ENCODE assay signal across 40 cellular contexts in the genomic region with DNA sequence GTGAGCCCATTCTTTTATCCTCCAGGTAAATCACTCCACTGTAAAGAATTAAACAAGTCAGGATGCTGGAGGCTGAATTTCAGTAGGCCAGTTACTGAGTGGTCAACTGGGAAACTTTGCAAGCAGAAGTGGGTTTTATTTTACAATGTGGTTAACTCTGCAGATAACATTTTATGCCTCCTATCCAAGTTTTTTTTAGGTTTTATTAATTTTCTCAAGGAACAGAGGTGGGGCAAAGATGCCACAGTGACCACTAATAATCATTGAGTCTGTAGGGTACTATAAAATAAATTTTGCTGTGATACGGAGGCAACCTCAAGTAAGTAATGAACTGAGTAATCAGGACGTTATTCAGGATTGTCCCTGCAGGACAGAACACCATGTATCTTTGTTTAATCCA.
"Had no signal": no experiment of that assay in that cellular context is flagged by ENCODE, and none has a peak within 500 bp of the region (broad histone marks: within the 10 kb centered on the region; RNA-seq: fewer than 3 reads in every experiment).

No MANE protein-coding gene starts in this region.

- ATAC-seq: activated CD4-positive, alpha-beta T cell treated with anti-CD3 and anti-CD28 coated beads for 36 hours; activated CD4-positive, CD25-positive, alpha-beta regulatory T cell treated with anti-CD3 and anti-CD28 coated beads, Interleukin-2, amount 50 U/mL, for 24 hours; activated CD8-positive, alpha-beta memory T cell treated with anti-CD3 and anti-CD28 coated beads, Interleukin-2, amount 10 ng/mL, durations not matched to agents 7 days and 5 days; activated CD8-positive, alpha-beta T cell treated with anti-CD3 and anti-CD28 coated beads, Interleukin-2, amount 10 ng/mL, durations not matched to agents 7 days and 5 days; activated naive CD8-positive, alpha-beta T cell treated with anti-CD3 and anti-CD28 coated beads, Interleukin-2, amount 50 U/mL, for 24 hours; WTC11 had no signal

- H3K27ac ChIP-seq: ascending aorta, cardiac muscle cell, WERI-Rb-1 had no signal

- H3K4me3 ChIP-seq: ascending aorta, cardiac muscle cell had no signal

- FAIRE-seq: bronchial epithelial cell, TTC549 had no signal

- H3K9me3 ChIP-seq: ascending aorta had no signal

- H3K4me3 Mint-ChIP-seq: activated CD4-positive, alpha-beta memory T cell treated with anti-CD3 and anti-CD28 coated beads, Interleukin-2, amount 10 ng/mL, durations not matched to agents 7 days and 5 days; activated CD4-positive, alpha-beta T cell treated with anti-CD3 and anti-CD28 coated beads for 36 hours; activated CD4-positive, alpha-beta T cell treated with anti-CD3 and anti-CD28 coated beads, Interleukin-2, amount 10 ng/mL, durations not matched to agents 7 days and 5 days; activated CD8-positive, alpha-beta memory T cell treated with anti-CD3 and anti-CD28 coated beads, Interleukin-2, amount 10 ng/mL, durations not matched to agents 7 days and 5 days; activated CD8-positive, alpha-beta T cell treated with anti-CD3 and anti-CD28 coated beads, Interleukin-2, amount 10 ng/mL, durations not matched to agents 7 days and 5 days; activated naive CD4-positive, alpha-beta T cell treated with anti-CD3 and anti-CD28 coated beads, Interleukin-2, amount 10 ng/mL, durations not matched to agents 7 days and 5 days; activated naive CD4-positive, alpha-beta T cell treated with anti-CD3 and anti-CD28 coated beads, Interleukin-2, amount 50 U/mL, for 24 hours; activated naive CD8-positive, alpha-beta T cell; activated naive CD8-positive, alpha-beta T cell treated with anti-CD3 and anti-CD28 coated beads, Interleukin-2, amount 10 ng/mL, durations not matched to agents 7 days and 5 days; activated naive CD8-positive, alpha-beta T cell treated with anti-CD3 and anti-CD28 coated beads, Interleukin-2, amount 50 U/mL, for 24 hours; activated T-cell treated with anti-CD3 and anti-CD28 coated beads, Interleukin-2, amount 50 U/mL, for 24 hours; brain; central memory CD8-positive, alpha-beta T cell; T-helper 1 cell treated with Interleukin-12 subunit alpha and Interleukin-12 subunit beta and Interleukin-4 antibody, amounts not matched to agents 30 μg/mL and 1 μg/mL, for 36 hours; T-helper 2 cell treated with Interferon-gamma antibody and Interleukin-4, amounts not matched to agents 5 μg/mL and 100 μg/mL, for 36 hours; WTC11 had no signal

- H3K9me3 Mint-ChIP-seq: activated CD4-positive, alpha-beta memory T cell treated with anti-CD3 and anti-CD28 coated beads, Interleukin-2, amount 10 ng/mL, durations not matched to agents 7 days and 5 days; activated CD4-positive, alpha-beta T cell treated with anti-CD3 and anti-CD28 coated beads, Interleukin-2, amount 10 ng/mL, durations not matched to agents 7 days and 5 days; activated naive CD4-positive, alpha-beta T cell treated with anti-CD3 and anti-CD28 coated beads, Interleukin-2, amount 10 ng/mL, durations not matched to agents 7 days and 5 days; activated naive CD4-positive, alpha-beta T cell treated with anti-CD3 and anti-CD28 coated beads, Interleukin-2, amount 50 U/mL, for 24 hours; activated naive CD8-positive, alpha-beta T cell treated with anti-CD3 and anti-CD28 coated beads, Interleukin-2, amount 10 ng/mL, durations not matched to agents 7 days and 5 days; activated T-cell treated with anti-CD3 and anti-CD28 coated beads, Interleukin-2, amount 50 U/mL, for 24 hours; activated T-helper 2 cell treated with anti-CD3 and anti-CD28 coated beads, Interferon-gamma antibody, Interleukin-2, Interleukin-4, amounts not matched to agents 10 μg/mL and 5 μg/mL and 100 μg/mL, durations not matched to agents 14 hours and 24 hours and 36 hours; brain; T-helper 1 cell treated with Interleukin-12 subunit alpha and Interleukin-12 subunit beta and Interleukin-4 antibody, amounts not matched to agents 30 μg/mL and 1 μg/mL, for 36 hours had no signal

- H3K36me3 Mint-ChIP-seq: activated CD8-positive, alpha-beta memory T cell treated with anti-CD3 and anti-CD28 coated beads, Interleukin-2, amount 10 ng/mL, durations not matched to agents 7 days and 5 days; activated naive CD4-positive, alpha-beta T cell treated with anti-CD3 and anti-CD28 coated beads, Interleukin-2, amount 10 ng/mL, durations not matched to agents 7 days and 5 days; activated naive CD4-positive, alpha-beta T cell treated with anti-CD3 and anti-CD28 coated beads, Interleukin-2, amount 50 U/mL, for 24 hours; activated naive CD8-positive, alpha-beta T cell; activated naive CD8-positive, alpha-beta T cell treated with anti-CD3 and anti-CD28 coated beads, Interleukin-2, amount 10 ng/mL, durations not matched to agents 7 days and 5 days; brain; WTC11 had no signal

- H3K36me3 ChIP-seq: ascending aorta, cardiac muscle cell, WERI-Rb-1 had no signal

- H3K27me3 Mint-ChIP-seq: activated CD4-positive, alpha-beta memory T cell treated with anti-CD3 and anti-CD28 coated beads, Interleukin-2, amount 10 ng/mL, durations not matched to agents 7 days and 5 days; activated CD4-positive, alpha-beta T cell treated with anti-CD3 and anti-CD28 coated beads for 36 hours; activated CD4-positive, alpha-beta T cell treated with anti-CD3 and anti-CD28 coated beads, Interleukin-2, amount 10 ng/mL, durations not matched to agents 7 days and 5 days; activated CD8-positive, alpha-beta memory T cell treated with anti-CD3 and anti-CD28 coated beads, Interleukin-2, amount 10 ng/mL, durations not matched to agents 7 days and 5 days; activated naive CD4-positive, alpha-beta T cell treated with anti-CD3 and anti-CD28 coated beads, Interleukin-2, amount 10 ng/mL, durations not matched to agents 7 days and 5 days; activated naive CD4-positive, alpha-beta T cell treated with anti-CD3 and anti-CD28 coated beads, Interleukin-2, amount 50 U/mL, for 24 hours; activated naive CD8-positive, alpha-beta T cell; activated naive CD8-positive, alpha-beta T cell treated with anti-CD3 and anti-CD28 coated beads, Interleukin-2, amount 10 ng/mL, durations not matched to agents 7 days and 5 days; activated naive CD8-positive, alpha-beta T cell treated with anti-CD3 and anti-CD28 coated beads, Interleukin-2, amount 50 U/mL, for 24 hours; activated T-cell treated with anti-CD3 and anti-CD28 coated beads, Interleukin-2, amount 50 U/mL, for 24 hours; central memory CD8-positive, alpha-beta T cell had no signal

- H3K27me3 ChIP-seq: ascending aorta, cardiac muscle cell had no signal

- H3K4me1 ChIP-seq: ascending aorta had no signal

- H3K4me1 Mint-ChIP-seq: activated CD4-positive, alpha-beta memory T cell treated with anti-CD3 and anti-CD28 coated beads, Interleukin-2, amount 10 ng/mL, durations not matched to agents 7 days and 5 days; activated CD4-positive, alpha-beta T cell treated with anti-CD3 and anti-CD28 coated beads for 36 hours; activated CD4-positive, alpha-beta T cell treated with anti-CD3 and anti-CD28 coated beads, Interleukin-2, amount 10 ng/mL, durations not matched to agents 7 days and 5 days; activated CD8-positive, alpha-beta memory T cell treated with anti-CD3 and anti-CD28 coated beads, Interleukin-2, amount 10 ng/mL, durations not matched to agents 7 days and 5 days; activated naive CD4-positive, alpha-beta T cell treated with anti-CD3 and anti-CD28 coated beads, Interleukin-2, amount 10 ng/mL, durations not matched to agents 7 days and 5 days; activated naive CD4-positive, alpha-beta T cell treated with anti-CD3 and anti-CD28 coated beads, Interleukin-2, amount 50 U/mL, for 24 hours; activated naive CD8-positive, alpha-beta T cell treated with anti-CD3 and anti-CD28 coated beads, Interleukin-2, amount 10 ng/mL, durations not matched to agents 7 days and 5 days; activated naive CD8-positive, alpha-beta T cell treated with anti-CD3 and anti-CD28 coated beads, Interleukin-2, amount 50 U/mL, for 24 hours; brain; central memory CD8-positive, alpha-beta T cell had no signal

- H3K27ac Mint-ChIP-seq: activated CD4-positive, alpha-beta memory T cell treated with anti-CD3 and anti-CD28 coated beads, Interleukin-2, amount 10 ng/mL, durations not matched to agents 7 days and 5 days; activated CD4-positive, alpha-beta T cell treated with anti-CD3 and anti-CD28 coated beads for 36 hours; activated CD4-positive, alpha-beta T cell treated with anti-CD3 and anti-CD28 coated beads, Interleukin-2, amount 10 ng/mL, durations not matched to agents 7 days and 5 days; activated CD8-positive, alpha-beta memory T cell treated with anti-CD3 and anti-CD28 coated beads, Interleukin-2, amount 10 ng/mL, durations not matched to agents 7 days and 5 days; activated CD8-positive, alpha-beta T cell treated with anti-CD3 and anti-CD28 coated beads, Interleukin-2, amount 10 ng/mL, durations not matched to agents 7 days and 5 days; activated naive CD4-positive, alpha-beta T cell treated with anti-CD3 and anti-CD28 coated beads, Interleukin-2, amount 10 ng/mL, durations not matched to agents 7 days and 5 days; activated naive CD4-positive, alpha-beta T cell treated with anti-CD3 and anti-CD28 coated beads, Interleukin-2, amount 50 U/mL, for 24 hours; activated naive CD8-positive, alpha-beta T cell; activated naive CD8-positive, alpha-beta T cell treated with anti-CD3 and anti-CD28 coated beads, Interleukin-2, amount 10 ng/mL, durations not matched to agents 7 days and 5 days; activated naive CD8-positive, alpha-beta T cell treated with anti-CD3 and anti-CD28 coated beads, Interleukin-2, amount 50 U/mL, for 24 hours; activated T-cell treated with anti-CD3 and anti-CD28 coated beads, Interleukin-2, amount 50 U/mL, for 24 hours; activated T-helper 2 cell treated with anti-CD3 and anti-CD28 coated beads, Interferon-gamma antibody, Interleukin-2, Interleukin-4, amounts not matched to agents 10 μg/mL and 5 μg/mL and 100 μg/mL, durations not matched to agents 14 hours and 24 hours and 36 hours; brain; T-helper 1 cell treated with Interleukin-12 subunit alpha and Interleukin-12 subunit beta and Interleukin-4 antibody, amounts not matched to agents 30 μg/mL and 1 μg/mL, for 36 hours; T-helper 2 cell treated with Interferon-gamma antibody and Interleukin-4, amounts not matched to agents 5 μg/mL and 100 μg/mL, for 36 hours; WTC11 had no signal

- DNase-seq: activated CD4-positive, alpha-beta memory T cell treated with anti-CD3 and anti-CD28 coated beads, Interleukin-2, amount 10 ng/mL, durations not matched to agents 7 days and 5 days; activated CD4-positive, alpha-beta T cell treated with anti-CD3 and anti-CD28 coated beads for 1 hour; activated CD4-positive, alpha-beta T cell treated with anti-CD3 and anti-CD28 coated beads for 36 hours; activated CD4-positive, alpha-beta T cell treated with anti-CD3 and anti-CD28 coated beads for 48 hours; activated CD4-positive, alpha-beta T cell treated with anti-CD3 and anti-CD28 coated beads, Interleukin-2, amount 10 ng/mL, durations not matched to agents 7 days and 5 days; activated CD4-positive, alpha-beta T cell treated with anti-CD3 and anti-CD28 coated beads, Interleukin-2, amount 50 U/mL, for 48 hours; activated CD4-positive, CD25-positive, alpha-beta regulatory T cell; activated CD8-positive, alpha-beta memory T cell treated with anti-CD3 and anti-CD28 coated beads for 24 hours; activated CD8-positive, alpha-beta memory T cell treated with anti-CD3 and anti-CD28 coated beads, Interleukin-2, amount 10 ng/mL, durations not matched to agents 7 days and 5 days; activated CD8-positive, alpha-beta memory T cell treated with anti-CD3 and anti-CD28 coated beads, Interleukin-2, amount 50 U/mL, for 48 hours; activated CD8-positive, alpha-beta T cell treated with anti-CD3 and anti-CD28 coated beads, Interleukin-2, amount 10 ng/mL, durations not matched to agents 7 days and 5 days; activated effector memory CD4-positive, alpha-beta T cell treated with Interleukin-2 at 50 U/mL for 16 hours; activated gamma-delta T cell; activated naive CD4-positive, alpha-beta T cell treated with anti-CD3 and anti-CD28 coated beads, Interleukin-2, amount 10 ng/mL, durations not matched to agents 7 days and 5 days; activated naive CD4-positive, alpha-beta T cell treated with Interleukin-2 at 50 U/mL for 16 hours; activated naive CD8-positive, alpha-beta T cell treated with anti-CD3 and anti-CD28 coated beads, Interleukin-2, amount 10 ng/mL, durations not matched to agents 7 days and 5 days; activated naive CD8-positive, alpha-beta T cell treated with anti-CD3 and anti-CD28 coated beads, Interleukin-2, amount 50 U/mL, for 24 hours; activated T-cell treated with anti-CD3 and anti-CD28 coated beads, Interleukin-2, amount 50 U/mL, for 24 hours; activated T-cell treated with anti-CD3 and anti-CD28 coated beads, Interleukin-2, amount 50 U/mL, for 48 hours; amygdala; anterior cingulate cortex; caudate nucleus; cerebellar nuclear complex; T-helper 1 cell; T-helper 2 cell; T-helper 9 cell; WERI-Rb-1 had no signal
